Comparison of ENCODE assay signal across 8 cellular contexts in genomic region chr2:203237501-203238238, GRCh38. TPM values are rescaled to one million over a fixed set of nuclear protein-coding genes. Genes with fewer than 3 reads are reported as not detected.
DNase-seq lines count a peak whose midpoint lies in the region; ATAC-seq and TF ChIP-seq lines count a peak whose summit lies in the region.

No MANE protein-coding gene starts in this region.

- no peak overlapping the region for H2AFZ ChIP-seq in HCT116 (ENCODE audit: low read depth, low read length, poor library complexity, severe bottlenecking)

- RAD21 ChIA-PET in HCT116 (lab: Charles Lee; ENCODE audit: low non-redundant PET in 1 of 2, low total read pairs in 2 of 2, uncharacterized antibody in 2 of 2, unreplicated experiment in 2 of 2), result no interaction called here

- DNase-seq in HCT116 (ENCODE audit: low read depth, low spot score) (no peak), SJCRH30 (no peak), erythroblast (lab: John Stamatoyannopoulos, UW) (peak; percentile 23 to 29), cerebellum (ENCODE audit: low spot score) (no peak), hippocampal formation (lab: John Stamatoyannopoulos, UW) (no peak), NCI-H446 (lab: John Stamatoyannopoulos, UW) (no peak), NCI-H1105 (lab: John Stamatoyannopoulos, UW) (no peak)

- TF ChIP-seq RAD21 in HCT116 (IDR thresholded peaks at IDR 0.05; ENCODE audit: low read depth), result no peak

- H3K27ac ChIP-seq in HCT116 (ENCODE audit: low read depth, low read length) (peak overlapping the region; percentile 83; the same call in 1 of the 2 replicates), SJCRH30 (no peak overlapping the region)

- H3K9ac ChIP-seq in HCT116 (ENCODE audit: low read length) (0 out of 2 replicates have a peak overlapping the region, but pooled peaks have one; percentile 82), skeletal muscle satellite cell (ENCODE audit: low read depth, low read length) (no peak overlapping the region)

- H3K4me1 ChIP-seq in HCT116 (ENCODE audit: control insufficient read depth in 1 of 2, insufficient read depth in 2 of 2, low read length in 2 of 2), result peaks cover 6 to 22% of the 10 kb centered on the region in 2 experiments; a peak in 3 of 4 replicates
- no peaks in the 10 kb centered on the region; the same call in 1 of the 2 replicates for H3K4me1 ChIP-seq in SJCRH30
- H3K4me1 ChIP-seq in skeletal muscle satellite cell (ENCODE audit: control insufficient read depth, insufficient read depth, low read length), result peaks cover 15% of the 10 kb centered on the region

- intact Hi-C loops in HCT116 (cut with micrococcal nuclease), result loop anchor here (2.0 kb wide), 1 partner anchor 327 kb away; the partner anchor contains the start of gene WDR12

- peak overlapping the region in 1 of 2 experiments; percentile 93; a peak in 3 of 4 replicates for H3K4me3 ChIP-seq in HCT116 (replicated peaks in 1 of 2; ENCODE audit: low read depth in 1 of 2, low read length in 2 of 2)
- H3K4me3 ChIP-seq in SJCRH30, result peak overlapping the region; percentile 87
- peak overlapping the region; percentile 96 for H3K4me3 ChIP-seq in skeletal muscle satellite cell (ENCODE audit: low read length)

- CTCF ChIA-PET in HCT116 (lab: Charles Lee), result no interaction called here

- TF ChIP-seq POLR2A in HCT116 (IDR thresholded peaks at IDR 0.05; ENCODE audit: borderline replicate concordance, extremely low read depth, insufficient read depth, insufficient read length) (no peak), erythroblast (IDR thresholded peaks at IDR 0.05; ENCODE audit: low read length) (no peak)

- POLR2A ChIA-PET in HCT116 (lab: Charles Lee), result interaction anchor here (1.0 kb wide), 1 partner anchor 13 kb away, joined by 4 read pairs; no protein-coding TSS in a partner anchor

- ATAC-seq in HCT116, result no peak

- H3K4me2 ChIP-seq in HCT116 (ENCODE audit: low read length) (peak overlapping the region; percentile 93), skeletal muscle satellite cell (ENCODE audit: low read length) (peak overlapping the region; percentile 95)

- no peak for TF ChIP-seq CTCF in HCT116 (IDR thresholded peaks at IDR 0.05 in 2 of 3, conservative IDR thresholded peaks at IDR 0.05 in 1 of 3; ENCODE audit: borderline replicate concordance in 1 of 3, insufficient read depth in 1 of 3, low read depth in 2 of 3, low read length in 2 of 3)

- BruUV-seq in HCT116 (replicated peaks; lab: Mats Ljungman, UMichigan), result no TSS peak

- H3K9me3 ChIP-seq in HCT116 (ENCODE audit: control insufficient read depth in 1 of 2, insufficient read depth in 1 of 2, low read depth in 1 of 2, low read length in 2 of 2), result no peaks in the 10 kb centered on the region
- H3K9me3 ChIP-seq in SJCRH30 (replicated peaks), result no peaks in the 10 kb centered on the region
- H3K9me3 ChIP-seq in skeletal muscle satellite cell (replicated peaks; ENCODE audit: low read length), result no peaks in the 10 kb centered on the region

- peaks cover 24% of the 10 kb centered on the region for H3K79me2 ChIP-seq in HCT116 (ENCODE audit: insufficient read depth, low read length)

- H3K27me3 ChIP-seq in HCT116 (ENCODE audit: insufficient read depth, low read length) (no peaks in the 10 kb centered on the region), SJCRH30 (no peaks in the 10 kb centered on the region), skeletal muscle satellite cell (ENCODE audit: control insufficient read depth, insufficient read depth, low read length) (no peaks in the 10 kb centered on the region)

- H4K20me1 ChIP-seq in HCT116 (ENCODE audit: insufficient read depth), result no peaks in the 10 kb centered on the region

- H3K9me2 ChIP-seq in HCT116 (ENCODE audit: insufficient read depth), result no peaks in the 10 kb centered on the region

- H3K36me3 ChIP-seq in HCT116 (ENCODE audit: control insufficient read depth in 1 of 2, insufficient read depth in 2 of 2, low read length in 2 of 2) (no peaks in the 10 kb centered on the region), SJCRH30 (no peaks in the 10 kb centered on the region), skeletal muscle satellite cell (ENCODE audit: insufficient read depth, low read length) (peaks cover 2% of the 10 kb centered on the region)

TF ChIP-seq in HCT116, 20 proteins besides CTCF, POLR2A, EP300 and RAD21:
- TF ChIP-seq EZH2 (IDR thresholded peaks at IDR 0.05) (no peak), MAX (IDR thresholded peaks at IDR 0.05) (no peak), ZBTB33 (IDR thresholded peaks at IDR 0.05; ENCODE audit: extremely low read depth, insufficient replicate concordance, low read length) (no peak), TCF7L2 (IDR thresholded peaks at IDR 0.05; ENCODE audit: borderline replicate concordance, extremely low read depth, insufficient read depth, insufficient read length) (no peak), CEBPB (IDR thresholded peaks at IDR 0.05; ENCODE audit: low read depth) (no peak), EZH2phosphoT487 (IDR thresholded peaks at IDR 0.05; ENCODE audit: borderline replicate concordance) (no peak), ZFX (IDR thresholded peaks at IDR 0.05) (no peak), ELF1 (IDR thresholded peaks at IDR 0.05; ENCODE audit: borderline replicate concordance, low read depth) (no peak), FOSL1 (IDR thresholded peaks at IDR 0.05; ENCODE audit: low read depth) (no peak), SIN3A (IDR thresholded peaks at IDR 0.05; ENCODE audit: low read depth) (no peak), YY1 (IDR thresholded peaks at IDR 0.05; ENCODE audit: extremely low read depth, insufficient replicate concordance, low read depth, low read length) (no peak), ZNF274 (IDR thresholded peaks at IDR 0.05; ENCODE audit: low read depth, low read length) (no peak), JUND (IDR thresholded peaks at IDR 0.05) (no peak), EGR1 (IDR thresholded peaks at IDR 0.05; ENCODE audit: low read depth) (no peak), CBX3 (IDR thresholded peaks at IDR 0.05; ENCODE audit: low read depth) (no peak)
- TF ChIP-seq, protein P1, sequence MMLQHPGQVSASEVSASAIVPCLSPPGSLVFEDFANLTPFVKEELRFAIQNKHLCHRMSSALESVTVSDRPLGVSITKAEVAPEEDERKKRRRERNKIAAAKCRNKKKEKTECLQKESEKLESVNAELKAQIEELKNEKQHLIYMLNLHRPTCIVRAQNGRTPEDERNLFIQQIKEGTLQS (IDR thresholded peaks at IDR 0.05), result no peak
- TF ChIP-seq, protein P2, sequence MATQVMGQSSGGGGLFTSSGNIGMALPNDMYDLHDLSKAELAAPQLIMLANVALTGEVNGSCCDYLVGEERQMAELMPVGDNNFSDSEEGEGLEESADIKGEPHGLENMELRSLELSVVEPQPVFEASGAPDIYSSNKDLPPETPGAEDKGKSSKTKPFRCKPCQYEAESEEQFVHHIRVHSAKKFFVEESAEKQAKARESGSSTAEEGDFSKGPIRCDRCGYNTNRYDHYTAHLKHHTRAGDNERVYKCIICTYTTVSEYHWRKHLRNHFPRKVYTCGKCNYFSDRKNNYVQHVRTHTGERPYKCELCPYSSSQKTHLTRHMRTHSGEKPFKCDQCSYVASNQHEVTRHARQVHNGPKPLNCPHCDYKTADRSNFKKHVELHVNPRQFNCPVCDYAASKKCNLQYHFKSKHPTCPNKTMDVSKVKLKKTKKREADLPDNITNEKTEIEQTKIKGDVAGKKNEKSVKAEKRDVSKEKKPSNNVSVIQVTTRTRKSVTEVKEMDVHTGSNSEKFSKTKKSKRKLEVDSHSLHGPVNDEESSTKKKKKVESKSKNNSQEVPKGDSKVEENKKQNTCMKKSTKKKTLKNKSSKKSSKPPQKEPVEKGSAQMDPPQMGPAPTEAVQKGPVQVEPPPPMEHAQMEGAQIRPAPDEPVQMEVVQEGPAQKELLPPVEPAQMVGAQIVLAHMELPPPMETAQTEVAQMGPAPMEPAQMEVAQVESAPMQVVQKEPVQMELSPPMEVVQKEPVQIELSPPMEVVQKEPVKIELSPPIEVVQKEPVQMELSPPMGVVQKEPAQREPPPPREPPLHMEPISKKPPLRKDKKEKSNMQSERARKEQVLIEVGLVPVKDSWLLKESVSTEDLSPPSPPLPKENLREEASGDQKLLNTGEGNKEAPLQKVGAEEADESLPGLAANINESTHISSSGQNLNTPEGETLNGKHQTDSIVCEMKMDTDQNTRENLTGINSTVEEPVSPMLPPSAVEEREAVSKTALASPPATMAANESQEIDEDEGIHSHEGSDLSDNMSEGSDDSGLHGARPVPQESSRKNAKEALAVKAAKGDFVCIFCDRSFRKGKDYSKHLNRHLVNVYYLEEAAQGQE (IDR thresholded peaks at IDR 0.05; ENCODE audit: low read depth), result no peak

RNA-seq across cellular contexts. Expression of gene CYP20A1, which starts 1.1 kb away (rescaled TPM):
- total RNA-seq in HCT116 (2021; ENCODE audit: unreplicated experiment), result 10.0 TPM
- 2.7 and 4.3 TPM in 2 replicates for polyA plus RNA-seq in HCT116 (2012)
- 19.4 and 21.8 TPM in 2 replicates for total RNA-seq in SJCRH30 (2014; rRNA removed; shearing (Covaris generic))
- total RNA-seq in skeletal muscle satellite cell (2012; rRNA removed), result 24.2 and 29.4 TPM in 2 replicates
- total RNA-seq in cerebellum, result 22.5 TPM

Comparison
In these comparisons a context has a peak if more than half of its experiments do, and no peak if none do; other contexts are left out.
1. DNase-seq: peak in erythroblast (2 of 2); none in HCT116 (single experiment), SJCRH30 (0 of 2), cerebellum (single experiment), hippocampal formation (0 of 2), NCI-H446 (0 of 2) and NCI-H1105 (single experiment).